In genomic region chr21:37061926-37062591, GRCh38 we compare ENCODE assay signal across 16 cellular contexts. TPM values are rescaled to one million over a fixed set of nuclear protein-coding genes. Genes with fewer than 3 reads are reported as not detected.
A peak's percentile ranks its signal among the peaks of the same experiment; 100 is the strongest.
DNase-seq lines count a peak whose midpoint lies in the region; ATAC-seq and TF ChIP-seq lines count a peak whose summit lies in the region.
"Had no signal": no experiment of that assay in that cellular context is flagged by ENCODE, and none has a peak within 500 bp of the region (broad histone marks: within the 10 kb centered on the region; RNA-seq: fewer than 3 reads in every experiment).

No MANE protein-coding gene starts in this region.

- WGBS in aorta, 2 donors = 37 to 53% methylated on average over 7 of the region's 7 CpGs

- no peak overlapping the region for H2AFZ ChIP-seq in MM.1S (ENCODE audit: low read length)

- no peak overlapping the region for H3K27ac ChIP-seq in aorta (ENCODE audit: low read depth in 1 of 2, low read length in 2 of 2)
- H3K27ac ChIP-seq in MM.1S (ENCODE audit: low read length) = no peak overlapping the region
- H3K27ac ChIP-seq: left ventricle myocardium inferior, stomach, VCaP had no signal

- H3K27me3 ChIP-seq in aorta (ENCODE audit: control insufficient read depth in 1 of 2, insufficient read depth in 2 of 2, low read length in 1 of 2) (no peaks in the 10 kb centered on the region), MM.1S (replicated peaks; ENCODE audit: insufficient read depth, low read length) (no peaks in the 10 kb centered on the region)
- H3K27me3 ChIP-seq: stomach had no signal

- TF ChIP-seq CTCF in fibroblast of the aortic adventitia (IDR thresholded peaks at IDR 0.05; ENCODE audit: insufficient read depth, low read length) (no peak), MM.1S (IDR thresholded peaks at IDR 0.05; ENCODE audit: low read length) (no peak)

- no peak overlapping the region for H3K4me3 ChIP-seq in fibroblast of the aortic adventitia (ENCODE audit: low read depth, low read length)
- H3K4me3 ChIP-seq in aorta (ENCODE audit: low read length in 2 of 2) = no peak overlapping the region
- H3K4me3 ChIP-seq in MM.1S (ENCODE audit: low read length) = no peak overlapping the region
- H3K4me3 ChIP-seq: left ventricle myocardium inferior, stomach had no signal

- H3K27ac Mint-ChIP-seq in activated naive CD8-positive, alpha-beta T cell treated with anti-CD3 and anti-CD28 coated beads, Interleukin-2, amount 10 ng/mL, durations not matched to agents 7 days and 5 days = no peak overlapping the region
- H3K27ac Mint-ChIP-seq in activated naive CD8-positive, alpha-beta T cell treated with anti-CD3 and anti-CD28 coated beads, Interleukin-2, amount 50 U/mL, for 24 hours = no peak overlapping the region

- H3F3A ChIP-seq in MM.1S (ENCODE audit: insufficient read depth, low read length) = no peaks in the 10 kb centered on the region

- H3K9ac ChIP-seq in MM.1S (ENCODE audit: low read length) = no peak overlapping the region

- POLR2A ChIA-PET in activated naive CD8-positive, alpha-beta T cell treated with anti-CD3 and anti-CD28 coated beads, Interleukin-2, amount 10 ng/mL, durations not matched to agents 7 days and 5 days (lab: Charles Lee) = no interaction called here

- no peaks in the 10 kb centered on the region for H3K9me2 ChIP-seq in MM.1S (replicated peaks; ENCODE audit: insufficient read depth, low read length)

- no peaks in the 10 kb centered on the region for H3K36me3 ChIP-seq in aorta (ENCODE audit: control insufficient read depth in 1 of 2, insufficient read depth in 2 of 2, low read length in 1 of 2)
- no peaks in the 10 kb centered on the region for H3K36me3 ChIP-seq in MM.1S (replicated peaks; ENCODE audit: insufficient read depth, low read length)

- H3K27me3 Mint-ChIP-seq in activated naive CD8-positive, alpha-beta T cell treated with anti-CD3 and anti-CD28 coated beads, Interleukin-2, amount 10 ng/mL, durations not matched to agents 7 days and 5 days = no peaks in the 10 kb centered on the region
- H3K27me3 Mint-ChIP-seq in activated naive CD8-positive, alpha-beta T cell treated with anti-CD3 and anti-CD28 coated beads, Interleukin-2, amount 50 U/mL, for 24 hours = no peaks in the 10 kb centered on the region

- H4K20me1 ChIP-seq in MM.1S (ENCODE audit: insufficient read depth, low read length) = no peaks in the 10 kb centered on the region

- intact Hi-C loops in aorta (cut with DNase I) = no loop called here

- no peaks in the 10 kb centered on the region for H3K4me1 ChIP-seq in aorta (ENCODE audit: control insufficient read depth in 1 of 2, insufficient read depth in 2 of 2, low read length in 2 of 2)
- H3K4me1 ChIP-seq in MM.1S (ENCODE audit: low read length) = no peaks in the 10 kb centered on the region
- H3K4me1 ChIP-seq: left ventricle myocardium inferior had no signal

- H3K79me2 ChIP-seq in MM.1S (ENCODE audit: low read length) = no peaks in the 10 kb centered on the region

- peak; percentile 42 for ATAC-seq in activated naive CD8-positive, alpha-beta T cell treated with anti-CD3 and anti-CD28 coated beads, Interleukin-2, amount 10 ng/mL, durations not matched to agents 7 days and 5 days (ENCODE audit: low read depth)
- ATAC-seq in activated naive CD8-positive, alpha-beta T cell treated with anti-CD3 and anti-CD28 coated beads, Interleukin-2, amount 50 U/mL, for 24 hours = no peak
- ATAC-seq in aorta (ENCODE audit: low FRiP score) (peak; percentile 12), GM19324 (IDR thresholded peaks at IDR 0.05; ENCODE audit: low FRiP score, unreplicated experiment) (no peak), HG03521 (IDR thresholded peaks at IDR 0.05; ENCODE audit: unreplicated experiment) (no peak)

- peaks cover 2% of the 10 kb centered on the region for H3K36me3 Mint-ChIP-seq in activated naive CD8-positive, alpha-beta T cell treated with anti-CD3 and anti-CD28 coated beads, Interleukin-2, amount 10 ng/mL, durations not matched to agents 7 days and 5 days
- H3K36me3 Mint-ChIP-seq in activated naive CD8-positive, alpha-beta T cell treated with anti-CD3 and anti-CD28 coated beads, Interleukin-2, amount 50 U/mL, for 24 hours (ENCODE audit: low read depth) = peaks cover 8% of the 10 kb centered on the region

- H3K4me1 Mint-ChIP-seq in activated naive CD8-positive, alpha-beta T cell treated with anti-CD3 and anti-CD28 coated beads, Interleukin-2, amount 10 ng/mL, durations not matched to agents 7 days and 5 days = peaks cover 9% of the 10 kb centered on the region
- H3K4me1 Mint-ChIP-seq in activated naive CD8-positive, alpha-beta T cell treated with anti-CD3 and anti-CD28 coated beads, Interleukin-2, amount 50 U/mL, for 24 hours = peaks cover 11% of the 10 kb centered on the region

- no peaks in the 10 kb centered on the region for H3K9me3 Mint-ChIP-seq in activated naive CD8-positive, alpha-beta T cell treated with anti-CD3 and anti-CD28 coated beads, Interleukin-2, amount 10 ng/mL, durations not matched to agents 7 days and 5 days
- H3K9me3 Mint-ChIP-seq in activated naive CD8-positive, alpha-beta T cell treated with anti-CD3 and anti-CD28 coated beads, Interleukin-2, amount 50 U/mL, for 24 hours = no peaks in the 10 kb centered on the region

- no peak overlapping the region for H3K4me2 ChIP-seq in MM.1S (ENCODE audit: low read depth, low read length)

- H3K9me3 ChIP-seq in aorta (ENCODE audit: control insufficient read depth, low read length) (no peaks in the 10 kb centered on the region), MM.1S (replicated peaks; ENCODE audit: insufficient read depth, low read length) (no peaks in the 10 kb centered on the region)
- H3K9me3 ChIP-seq: Caco-2, left ventricle myocardium inferior, stomach had no signal

- no peak overlapping the region for H3K4me3 Mint-ChIP-seq in activated naive CD8-positive, alpha-beta T cell treated with anti-CD3 and anti-CD28 coated beads, Interleukin-2, amount 10 ng/mL, durations not matched to agents 7 days and 5 days
- no peak overlapping the region for H3K4me3 Mint-ChIP-seq in activated naive CD8-positive, alpha-beta T cell treated with anti-CD3 and anti-CD28 coated beads, Interleukin-2, amount 50 U/mL, for 24 hours

- DNase-seq in activated naive CD8-positive, alpha-beta T cell treated with anti-CD3 and anti-CD28 coated beads, Interleukin-2, amount 10 ng/mL, durations not matched to agents 7 days and 5 days = no peak
- no peak for DNase-seq in activated naive CD8-positive, alpha-beta T cell treated with anti-CD3 and anti-CD28 coated beads, Interleukin-2, amount 50 U/mL, for 24 hours
- DNase-seq in amniotic epithelial cell (ENCODE audit: low read depth) (peak; percentile 44), fibroblast of the aortic adventitia (ENCODE audit: low read depth) (peak; percentile 41), aorta (no peak), MM.1S (no peak)
- DNase-seq: activated naive CD4-positive, alpha-beta T cell treated with anti-CD3 and anti-CD28 coated beads, Interleukin-2, amount 50 U/mL, for 16 hours; Caco-2; erythroblast; HCEC 1CT; left ventricle myocardium inferior; NCI-H2171; stomach had no signal

RNA-seq across cellular contexts. Expression of gene PIGP, which starts 10.8 kb away (rescaled TPM):
- 10 to 100 TPM; 12.4 to 18.8 TPM for total RNA-seq in activated naive CD8-positive, alpha-beta T cell treated with anti-CD3 and anti-CD28 coated beads, Interleukin-2, amount 10 ng/mL, durations not matched to agents 7 days and 5 days
- total RNA-seq in fibroblast of the aortic adventitia (ENCODE audit: low replicate concordance) = 2.2 and 19.6 TPM in 2 replicates
- total RNA-seq in aorta = 10 to 100 TPM; 15.8 to 18.1 TPM
- 10 to 100 TPM; 22.9 to 47.2 TPM for polyA plus RNA-seq in aorta

RNA-seq across cellular contexts. Expression of gene TTC3, which starts 11.0 kb away (rescaled TPM):
- total RNA-seq in activated naive CD8-positive, alpha-beta T cell treated with anti-CD3 and anti-CD28 coated beads, Interleukin-2, amount 10 ng/mL, durations not matched to agents 7 days and 5 days = 10 to 100 TPM; 75.4 to 85.6 TPM
- total RNA-seq in fibroblast of the aortic adventitia (ENCODE audit: low replicate concordance) (372 and 615 TPM in 2 replicates), aorta (100 to 1,000 TPM; 105 to 118 TPM)
- 10 to 100 TPM; 30.1 to 40.3 TPM for polyA plus RNA-seq in aorta

RNA-seq across cellular contexts. Expression of gene RIPPLY3, which starts 55.6 kb away (rescaled TPM):
- not detected for total RNA-seq in activated naive CD8-positive, alpha-beta T cell treated with anti-CD3 and anti-CD28 coated beads, Interleukin-2, amount 10 ng/mL, durations not matched to agents 7 days and 5 days
- total RNA-seq in fibroblast of the aortic adventitia (ENCODE audit: low replicate concordance) = not detected in 2 replicates
- total RNA-seq in aorta = not detected
- under 1 TPM in 1 of 2 donors, not detected in 1; 0.05 TPM for polyA plus RNA-seq in aorta
- total RNA-seq: left ventricle myocardium inferior had no signal

Comparison
In these comparisons a context has a peak if more than half of its experiments do, and no peak if none do; other contexts are left out.
1. ATAC-seq: peak in activated naive CD8-positive, alpha-beta T cell treated with anti-CD3 and anti-CD28 coated beads, Interleukin-2, amount 10 ng/mL, durations not matched to agents 7 days and 5 days (single experiment) and aorta (single experiment); none in activated naive CD8-positive, alpha-beta T cell treated with anti-CD3 and anti-CD28 coated beads, Interleukin-2, amount 50 U/mL, for 24 hours (single experiment), GM19324 (single experiment) and HG03521 (single experiment).
2. DNase-seq: peak in amniotic epithelial cell (single experiment) and fibroblast of the aortic adventitia (single experiment); none in activated naive CD8-positive, alpha-beta T cell treated with anti-CD3 and anti-CD28 coated beads, Interleukin-2, amount 10 ng/mL, durations not matched to agents 7 days and 5 days (single experiment), activated naive CD8-positive, alpha-beta T cell treated with anti-CD3 and anti-CD28 coated beads, Interleukin-2, amount 50 U/mL, for 24 hours (single experiment), aorta (0 of 2) and MM.1S (single experiment).